8 cellular contexts compared by ENCODE assay signal in genomic region chr7:1530946-1531262, GRCh38. TPM values are rescaled to one million over a fixed set of nuclear protein-coding genes. Genes with fewer than 3 reads are reported as not detected.
DNase-seq lines count a peak whose midpoint lies in the region; ATAC-seq, FAIRE-seq and TF ChIP-seq lines count a peak whose summit lies in the region.

No MANE protein-coding gene starts in this region.

- no peak for FAIRE-seq in GM12891 (lab: Jason Lieb, UNC)

- H3K27ac Mint-ChIP-seq in memory B cell: peak overlapping the region; percentile 92

- peaks cover 4% of the 10 kb centered on the region for H3K27me3 Mint-ChIP-seq in memory B cell

- H3K36me3 Mint-ChIP-seq in memory B cell: peaks cover 1% of the 10 kb centered on the region

- no peaks in the 10 kb centered on the region for H3K9me3 Mint-ChIP-seq in memory B cell

- H3K4me1 Mint-ChIP-seq in memory B cell: peaks cover 18% of the 10 kb centered on the region

- H3K4me3 ChIP-seq in AG10803 (ENCODE audit: low read length) (peak overlapping the region; percentile 76), WI38 (ENCODE audit: low read depth, low read length) (peak overlapping the region; percentile 82)

- H3K4me3 Mint-ChIP-seq in memory B cell: no peak overlapping the region

- peak; percentile 30 for ATAC-seq in GM21423 (IDR thresholded peaks at IDR 0.05; ENCODE audit: unreplicated experiment)
- peak; percentile 60 for ATAC-seq in memory B cell (ENCODE audit: low read depth)

- TF ChIP-seq CTCF in AG10803 (conservative IDR thresholded peaks at IDR 0.05; ENCODE audit: low read length) (no peak), WI38 (IDR thresholded peaks at IDR 0.05; ENCODE audit: low read depth, low read length) (no peak)

- no peak for DNase-seq in AG10803 (ENCODE audit: low read depth)
- peak in 1 of 2 donors; percentile 40 for DNase-seq in memory B cell (ENCODE audit: low spot score in 2 of 2)
- no peak for DNase-seq in pons (ENCODE audit: low spot score)
- no peak for DNase-seq in hippocampal formation (lab: John Stamatoyannopoulos, UW)
- no peak for DNase-seq in NCI-H524 (lab: John Stamatoyannopoulos, UW)
- DNase-seq in GM12891 (ENCODE audit: insufficient read length, low spot score): no peak

- no peak for TF ChIP-seq POLR2A in GM12891 (IDR thresholded peaks at IDR 0.05; ENCODE audit: low read depth, low read length)

TF ChIP-seq in GM12891, 5 proteins besides CTCF, POLR2A, EP300 and RAD21:
- no peak for TF ChIP-seq TAF1 (IDR thresholded peaks at IDR 0.05; ENCODE audit: low read depth, low read length)
- no peak for TF ChIP-seq PAX5 (IDR thresholded peaks at IDR 0.05; ENCODE audit: insufficient read depth, low read length, severe bottlenecking)
- TF ChIP-seq POLR2AphosphoS5 (IDR thresholded peaks at IDR 0.05; ENCODE audit: low read depth, low read length): no peak
- TF ChIP-seq SPI1 (IDR thresholded peaks at IDR 0.05; ENCODE audit: low read depth, low read length): no peak
- TF ChIP-seq POU2F2 (IDR thresholded peaks at IDR 0.05; ENCODE audit: low read depth, low read length): no peak

RNA-seq across cellular contexts. Expression of gene MAFK, which starts 0.4 kb away (rescaled TPM):
- polyA plus RNA-seq in GM12891 (2012; ENCODE audit: low read depth, missing spikeins): 8.2 TPM

RNA-seq across cellular contexts. Expression of gene TMEM184A, which starts 25.1 kb away (rescaled TPM):
- polyA plus RNA-seq in GM12891 (2012; ENCODE audit: low read depth, missing spikeins): 0.04 TPM

RNA-seq across cellular contexts. Expression of gene INTS1, which starts 26.7 kb away (rescaled TPM):
- polyA plus RNA-seq in GM12891 (2012; ENCODE audit: low read depth, missing spikeins): 33.2 TPM

RNA-seq across cellular contexts. Expression of gene PSMG3, which starts 38.9 kb away (rescaled TPM):
- polyA plus RNA-seq in GM12891 (2012; ENCODE audit: low read depth, missing spikeins): 35.2 TPM
